8 cellular contexts compared by ENCODE assay signal in genomic region chrX:46573331-46573895, GRCh38. TPM values are rescaled to one million over a fixed set of nuclear protein-coding genes. Genes with fewer than 3 reads are reported as not detected.
DNase-seq lines count a peak whose midpoint lies in the region; ATAC-seq and TF ChIP-seq lines count a peak whose summit lies in the region.

Gene CHST7, plus strand, starts transcription at chrX:46573765. Its CDS starts 167 bp downstream, at chrX:46573932.

- TF ChIP-seq CTCF in H9 (conservative IDR thresholded peaks at IDR 0.05) (peak; percentile 43; the same call in 2 of the 3 replicates), SU-DHL-6 (IDR thresholded peaks at IDR 0.05; ENCODE audit: insufficient read depth, low read length, poor library complexity, severe bottlenecking) (peak; percentile 28), heart left ventricle (IDR thresholded peaks at IDR 0.05) (peak in 9 of 12 donors; percentile 6 to 53 (median 24))

- H2BK5ac ChIP-seq in H9 (ENCODE audit: insufficient read length, low read length), result no peak within 1 kb of the TSS

- no CpG with 5 or more reads among the region's 35 CpGs for WGBS in H9 (ENCODE audit: extremely low coverage, insufficient read length, low lambda C conversion rate)
- WGBS in heart left ventricle, 4 donors, result 1 to 45% (median 21%) methylated on average over 27 to 35 of the region's 35 CpGs

- H3K27ac ChIP-seq in H9 (ENCODE audit: insufficient read length, low read depth, low read length) (no peak within 1 kb of the TSS), SU-DHL-6 (ENCODE audit: low read depth, low read length) (peak within 1 kb of the TSS; percentile 59), heart left ventricle (peak within 1 kb of the TSS; percentile 70 to 85 (median 81))

- H3K9me2 ChIP-seq in SU-DHL-6 (replicated peaks; ENCODE audit: insufficient read depth, low read length), result no peaks in the 10 kb centered on the region

- H3F3A ChIP-seq in SU-DHL-6 (ENCODE audit: insufficient read depth), result peaks cover 11% of the 10 kb centered on the region; the same call in 1 of the 2 replicates

- no peak within 1 kb of the TSS for H3T11ph ChIP-seq in H9 (ENCODE audit: low read length)

- H2BK20ac ChIP-seq in H9 (ENCODE audit: low read depth, low read length, poor library complexity, severe bottlenecking), result no peak within 1 kb of the TSS

- H3K4me3 Mint-ChIP-seq in H9, result peak within 1 kb of the TSS; percentile 72 to 82

- H3K36me3 ChIP-seq in SU-DHL-6 (ENCODE audit: low read length) (no peaks in the 10 kb centered on the region), heart left ventricle (no peaks in the 10 kb centered on the region)

- peak within 1 kb of the TSS; percentile 71 for H3K4me2 ChIP-seq in H9 (ENCODE audit: insufficient read depth, insufficient read length, low read length)
- peak within 1 kb of the TSS; percentile 73 for H3K4me2 ChIP-seq in SU-DHL-6 (ENCODE audit: low read depth, low read length, poor library complexity, severe bottlenecking)

- no peak within 1 kb of the TSS; a peak in 1 of 7 replicates for H3K27ac Mint-ChIP-seq in H9

- no peak within 1 kb of the TSS for H3K23ac ChIP-seq in H9 (ENCODE audit: insufficient read length, low read depth, low read length)

- DNase-seq in ELR (ENCODE audit: low read depth), result peak; percentile 75
- DNase-seq in H9, result peak; percentile 78
- peak; percentile 78 for DNase-seq in NAMALWA (ENCODE audit: low spot score)
- peak; percentile 11 for DNase-seq in amniotic stem cell (lab: John Stamatoyannopoulos, UW)
- peak; percentile 68 to 87 (median 80) for DNase-seq in heart left ventricle
- peak; percentile 16 to 88 (median 40) for DNase-seq in posterior cingulate gyrus
- DNase-seq in inferior parietal cortex (ENCODE audit: extremely low spot score), result no peak

- peaks cover 12% of the 10 kb centered on the region; the same call in 1 of the 2 replicates for H3K79me2 ChIP-seq in H9 (ENCODE audit: insufficient read depth, low read length)
- no peaks in the 10 kb centered on the region for H3K79me2 ChIP-seq in SU-DHL-6 (ENCODE audit: insufficient read depth, low read length)

- no peak within 1 kb of the TSS for H3K14ac ChIP-seq in H9 (ENCODE audit: insufficient read depth, low read length)

- H3K4me3 ChIP-seq in SU-DHL-6 (ENCODE audit: insufficient read depth, low read length, poor library complexity, severe bottlenecking) (peak within 1 kb of the TSS; percentile 71), heart left ventricle (peak within 1 kb of the TSS; percentile 33 to 89 (median 67))

- H3K9ac ChIP-seq in H9 (ENCODE audit: extremely low read depth, insufficient read length, low read length) (no peak within 1 kb of the TSS), SU-DHL-6 (ENCODE audit: low read length) (peak within 1 kb of the TSS; percentile 67)

- no peak within 1 kb of the TSS for H4K5ac ChIP-seq in H9 (ENCODE audit: insufficient read length, low read depth, low read length)

- no peaks in the 10 kb centered on the region for H4K20me1 ChIP-seq in H9 (ENCODE audit: control insufficient read depth, insufficient read depth, insufficient read length)
- H4K20me1 ChIP-seq in SU-DHL-6 (ENCODE audit: low read depth, low read length), result no peaks in the 10 kb centered on the region

- H3K36me3 Mint-ChIP-seq in H9 (ENCODE audit: insufficient read depth in 1 of 3, low read depth in 3 of 3), result peaks cover 13 to 28% (median 15%) of the 10 kb centered on the region in 3 experiments; a peak in 6 of 7 replicates

- H3K27me3 ChIP-seq in H9 (ENCODE audit: insufficient read depth, low read length) (no peaks in the 10 kb centered on the region; the same call in 1 of the 2 replicates), SU-DHL-6 (ENCODE audit: low read length) (no peaks in the 10 kb centered on the region), heart left ventricle (no peaks in the 10 kb centered on the region)

- no peak within 1 kb of the TSS for H2BK12ac ChIP-seq in H9 (ENCODE audit: insufficient read length, low read depth, low read length)

- H3K23me2 ChIP-seq in H9 (ENCODE audit: insufficient read length, low read depth, low read length, poor library complexity, severe bottlenecking), result peaks cover 5% of the 10 kb centered on the region

- H4K91ac ChIP-seq in H9 (ENCODE audit: insufficient read length, low read depth, low read length), result no peak within 1 kb of the TSS

- no peaks in the 10 kb centered on the region for H3K79me1 ChIP-seq in H9 (ENCODE audit: insufficient read depth, low read depth, low read length, poor library complexity, severe bottlenecking)

- peak; percentile 74 to 85 (median 84) for ATAC-seq in heart left ventricle

- no peaks in the 10 kb centered on the region; the same call in 1 of the 2 replicates for H3K4me1 ChIP-seq in H9 (ENCODE audit: insufficient read depth, low read length)
- H3K4me1 ChIP-seq in heart left ventricle, result peaks cover 0 to 21% (median 7%) of the 10 kb centered on the region in 12 donors

- H3K4ac ChIP-seq in H9 (ENCODE audit: low read depth, low read length), result no peak within 1 kb of the TSS

- peaks cover 12 to 21% of the 10 kb centered on the region in 2 experiments for H3K4me1 Mint-ChIP-seq in H9

- H3K9me3 ChIP-seq in H9 (ENCODE audit: control insufficient read depth, low read depth, low read length) (no peaks in the 10 kb centered on the region), SU-DHL-6 (ENCODE audit: insufficient read depth, low read length) (no peaks in the 10 kb centered on the region), heart left ventricle (no peaks in the 10 kb centered on the region)

- no peak within 1 kb of the TSS for H3K56ac ChIP-seq in H9 (ENCODE audit: insufficient read length, low read depth, low read length)

- TF ChIP-seq POLR2A in heart left ventricle (IDR thresholded peaks at IDR 0.05), result peak in 1 of 2 donors; percentile 79

- H2BK120ac ChIP-seq in H9 (ENCODE audit: low read depth, low read length, poor library complexity, severe bottlenecking), result no peak within 1 kb of the TSS

- no peak within 1 kb of the TSS for H2BK15ac ChIP-seq in H9 (ENCODE audit: low read depth, low read length)

- no peak within 1 kb of the TSS for H4K8ac ChIP-seq in H9 (replicated peaks; ENCODE audit: insufficient read length, low read depth, low read length)

- H2AK5ac ChIP-seq in H9 (ENCODE audit: insufficient read length, low read length), result no peak within 1 kb of the TSS

- peak within 1 kb of the TSS; percentile 7 for H3K18ac ChIP-seq in H9 (ENCODE audit: insufficient read length, low read depth, low read length)

- intact Hi-C loops in heart left ventricle (cut with DNase I) (loop anchor here in 9 of 10 donors (5.0 kb wide), 2 partner anchors 69 to 114 kb away; no protein-coding TSS in a partner anchor), posterior cingulate gyrus (cut with DNase I) (loop anchor here (10.0 kb wide), 1 partner anchor 71 kb away; no protein-coding TSS in a partner anchor)

- H3K27me3 Mint-ChIP-seq in H9 (ENCODE audit: low read depth), result peaks cover 6% of the 10 kb centered on the region

- peaks cover 68 to 70% of the 10 kb centered on the region in 2 experiments for H3K9me3 Mint-ChIP-seq in H9

- H2AFZ ChIP-seq in H9 (ENCODE audit: low read length), result no peak within 1 kb of the TSS
- peak within 1 kb of the TSS; percentile 77 for H2AFZ ChIP-seq in SU-DHL-6 (ENCODE audit: low read depth, low read length, severe bottlenecking)

RNA-seq across cellular contexts. Expression of gene CHST7, which starts in this region (rescaled TPM):
- total RNA-seq in H9 (2021) (17.1 and 18.7 TPM in 2 replicates), heart left ventricle (10 to 100 TPM in 5 of 9 donors, 1 to 10 TPM in 4; 5.0 to 41.8 (median 15.0) TPM)
- 10 to 100 TPM in 1 of 2 donors, 1 to 10 TPM in 1; 3.6 to 31.7 TPM for polyA plus RNA-seq in heart left ventricle
